In the genomic region with DNA sequence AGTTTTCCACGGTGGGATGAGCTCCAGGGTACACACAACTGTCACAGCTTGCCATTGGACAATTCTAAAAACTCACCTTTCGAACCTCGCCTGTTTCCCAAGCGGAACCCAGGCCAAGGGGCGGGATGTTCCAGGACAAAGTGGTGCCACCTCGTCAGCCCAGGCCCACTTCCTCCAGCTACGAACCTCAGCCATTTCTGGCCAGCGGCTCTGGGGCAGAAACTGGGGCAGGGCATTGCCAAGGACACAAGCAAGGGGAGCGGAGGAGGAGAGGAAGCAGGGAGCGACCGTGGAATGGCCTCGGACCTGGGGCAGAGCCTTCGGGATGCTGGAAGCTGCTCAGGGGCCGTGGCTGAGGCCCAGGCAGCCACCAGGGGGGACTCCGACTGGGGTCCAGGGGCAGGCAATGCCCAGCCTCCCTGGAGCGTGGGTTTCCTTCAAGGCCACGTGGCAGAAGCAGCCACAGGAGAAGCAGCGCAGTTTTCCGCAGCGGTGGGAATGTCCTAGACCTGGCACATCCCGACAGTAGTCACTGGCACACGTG, we compare ENCODE assay signal across 18 cellular contexts.
"Had no signal": no experiment of that assay in that cellular context is flagged by ENCODE, and none has a peak within 500 bp of the region (broad histone marks: within the 10 kb centered on the region; RNA-seq: fewer than 3 reads in every experiment).

No MANE protein-coding gene starts in this region.

- H3K9me3 ChIP-seq: suprapubic skin had no signal

- H3K4me1 ChIP-seq: foreskin keratinocyte had no signal

- DNase-seq: activated CD4-positive, alpha-beta T cell treated with anti-CD3 and anti-CD28 coated beads, Interleukin-2, amount 10 ng/mL, durations not matched to agents 7 days and 5 days; activated CD8-positive, alpha-beta T cell treated with anti-CD3 and anti-CD28 coated beads, Interleukin-2, amount 10 ng/mL, durations not matched to agents 7 days and 5 days; activated effector memory CD4-positive, alpha-beta T cell treated with Interleukin-2 at 50 U/mL for 16 hours; activated naive CD4-positive, alpha-beta T cell treated with anti-CD3 and anti-CD28 coated beads, Interleukin-2, amount 10 ng/mL, durations not matched to agents 7 days and 5 days; activated T-cell treated with anti-CD3 and anti-CD28 coated beads, Interleukin-2, amount 50 U/mL, for 48 hours; caudate nucleus; dorsolateral prefrontal cortex; foreskin keratinocyte; glutamatergic neuron; hippocampal formation; left colon; naive thymus-derived CD8-positive, alpha-beta T cell; retina; stimulated activated CD4-positive, alpha-beta T cell treated with anti-CD3 and anti-CD28 coated beads, Interleukin-2, amount 100 ng/mL, for 24 hours; stimulated activated naive CD8-positive, alpha-beta T cell treated with anti-CD3 and anti-CD28 coated beads, Interleukin-15, Interleukin-2, amounts not matched to agents 100 U/mL and 50 U/mL, for 24 hours; T1000 had no signal

- H3K4me3 ChIP-seq: dorsolateral prefrontal cortex, suprapubic skin had no signal

- H3K36me3 ChIP-seq: suprapubic skin had no signal

- ATAC-seq: activated CD4-positive, CD25-positive, alpha-beta regulatory T cell treated with anti-CD3 and anti-CD28 coated beads, Interleukin-2, amount 50 U/mL, for 24 hours; activated CD8-positive, alpha-beta T cell treated with anti-CD3 and anti-CD28 coated beads, Interleukin-2, amount 10 ng/mL, durations not matched to agents 7 days and 5 days; foreskin keratinocyte; left colon; naive thymus-derived CD8-positive, alpha-beta T cell; stimulated activated naive CD8-positive, alpha-beta T cell treated with anti-CD3 and anti-CD28 coated beads, Interleukin-15, Interleukin-2, amounts not matched to agents 100 U/mL and 50 U/mL, for 24 hours had no signal

- H3K27ac ChIP-seq: dorsolateral prefrontal cortex, foreskin keratinocyte, suprapubic skin had no signal
